In genomic region chr17:76054112-76054476, GRCh38 we compare ENCODE assay signal across 14 cellular contexts. TPM values are rescaled to one million over a fixed set of nuclear protein-coding genes. Genes with fewer than 3 reads are reported as not detected.
DNase-seq lines count a peak whose midpoint lies in the region; ATAC-seq, FAIRE-seq and TF ChIP-seq lines count a peak whose summit lies in the region.
"Had no signal": no experiment of that assay in that cellular context is flagged by ENCODE, and none has a peak within 500 bp of the region (broad histone marks: within the 10 kb centered on the region; RNA-seq: fewer than 3 reads in every experiment).

No MANE protein-coding gene starts in this region.

- in situ Hi-C loops in brain microvascular endothelial cell (cut with HindIII; ENCODE audit: low pct_ligation_motif_present, low sequenced_read_pairs) = no loop called here

- no peak overlapping the region for H3K4me3 Mint-ChIP-seq in activated CD4-positive, alpha-beta memory T cell treated with anti-CD3 and anti-CD28 coated beads for 36 hours

- H3K27me3 Mint-ChIP-seq in activated CD4-positive, alpha-beta memory T cell treated with anti-CD3 and anti-CD28 coated beads for 36 hours = no peaks in the 10 kb centered on the region

- H3K27ac Mint-ChIP-seq in activated CD4-positive, alpha-beta memory T cell treated with anti-CD3 and anti-CD28 coated beads for 36 hours = no peak overlapping the region

- TF ChIP-seq CTCF in cardiac muscle cell (IDR thresholded peaks at IDR 0.05; ENCODE audit: low read depth, low read length) = no peak
- TF ChIP-seq CTCF in left ventricle myocardium inferior (IDR thresholded peaks at IDR 0.05; ENCODE audit: borderline replicate concordance) = no peak
- TF ChIP-seq CTCF in brain microvascular endothelial cell (IDR thresholded peaks at IDR 0.05; ENCODE audit: low read depth, low read length, missing control alignments) = no peak

- intact Hi-C loops in left ventricle myocardium inferior (cut with micrococcal nuclease) (no loop called here), left colon (cut with DNase I, micrococcal nuclease) (no loop called here)
- intact Hi-C loops in activated CD4-positive, alpha-beta memory T cell treated with anti-CD3 and anti-CD28 coated beads for 36 hours (cut with micrococcal nuclease) = no loop called here

- no peaks in the 10 kb centered on the region for H3K9me3 ChIP-seq in cardiac muscle cell (ENCODE audit: low read depth)
- no peaks in the 10 kb centered on the region for H3K9me3 ChIP-seq in left ventricle myocardium inferior (replicated peaks)
- H3K9me3 ChIP-seq: right atrium auricular region, SJSA1 had no signal

- POLR2A ChIA-PET in activated CD4-positive, alpha-beta memory T cell treated with anti-CD3 and anti-CD28 coated beads for 36 hours (lab: Charles Lee) = interaction anchor here (1.0 to 2.0 kb wide), 3 partner anchors 9 to 26 kb away, joined by 3 to 6 read pairs (median 3); no protein-coding TSS in a partner anchor

- H3K36me3 Mint-ChIP-seq in activated CD4-positive, alpha-beta memory T cell treated with anti-CD3 and anti-CD28 coated beads for 36 hours = peaks cover 45% of the 10 kb centered on the region

- ATAC-seq in left colon (peak; percentile 32), HG03196 (IDR thresholded peaks at IDR 0.05; ENCODE audit: unreplicated experiment) (no peak)

- H3K27ac ChIP-seq in cardiac muscle cell (peak overlapping the region; percentile 87), left ventricle myocardium inferior (replicated peaks) (no peak overlapping the region), brain microvascular endothelial cell (peak overlapping the region; percentile 74)
- H3K27ac ChIP-seq: right atrium auricular region, SJSA1 had no signal

- FAIRE-seq in urothelium cell line (lab: Jason Lieb, UNC) = no peak

- H3K27me3 ChIP-seq in cardiac muscle cell (no peaks in the 10 kb centered on the region), left ventricle myocardium inferior (ENCODE audit: low read depth) (no peaks in the 10 kb centered on the region), brain microvascular endothelial cell (replicated peaks) (no peaks in the 10 kb centered on the region)
- H3K27me3 ChIP-seq: right atrium auricular region, SJSA1 had no signal

- H3K4me1 ChIP-seq in cardiac muscle cell (ENCODE audit: low read depth) = peaks cover 12% of the 10 kb centered on the region
- peaks cover 7% of the 10 kb centered on the region for H3K4me1 ChIP-seq in left ventricle myocardium inferior

- no peaks in the 10 kb centered on the region for H3K9me3 Mint-ChIP-seq in activated CD4-positive, alpha-beta memory T cell treated with anti-CD3 and anti-CD28 coated beads for 36 hours

- CTCF ChIA-PET in activated CD4-positive, alpha-beta memory T cell treated with anti-CD3 and anti-CD28 coated beads for 36 hours (lab: Charles Lee) = interaction anchor here (0.6 to 0.9 kb wide), 4 partner anchors 40 to 355 kb away, joined by 3 to 4 read pairs (median 4); no protein-coding TSS in a partner anchor

- H3K36me3 ChIP-seq in cardiac muscle cell (peaks cover 61% of the 10 kb centered on the region), left ventricle myocardium inferior (peaks cover 98% of the 10 kb centered on the region), brain microvascular endothelial cell (replicated peaks) (peaks cover 64% of the 10 kb centered on the region)

- no peak for DNase-seq in cardiac muscle cell (ENCODE audit: low read depth in 1 of 2, low spot score in 1 of 2)
- DNase-seq in left ventricle myocardium inferior = no peak
- peak; percentile 39 for DNase-seq in brain microvascular endothelial cell
- no peak for DNase-seq in left colon
- DNase-seq in urothelium cell line (ENCODE audit: low spot score) = peak; percentile 53
- no peak for DNase-seq in activated CD4-positive, alpha-beta memory T cell treated with anti-CD3 and anti-CD28 coated beads for 36 hours
- no peak for DNase-seq in NCI-H510A (lab: John Stamatoyannopoulos, UW)
- DNase-seq: anterior cingulate cortex, GOT3 had no signal

- peaks cover 32% of the 10 kb centered on the region for H3K4me1 Mint-ChIP-seq in activated CD4-positive, alpha-beta memory T cell treated with anti-CD3 and anti-CD28 coated beads for 36 hours (ENCODE audit: low read depth)

- H3K4me3 ChIP-seq in cardiac muscle cell (no peak overlapping the region), left ventricle myocardium inferior (no peak overlapping the region), brain microvascular endothelial cell (ENCODE audit: low read depth, low read length) (no peak overlapping the region)
- H3K4me3 ChIP-seq: right atrium auricular region, SJSA1 had no signal

RNA-seq across cellular contexts. Expression of gene SRP68, which starts 18.2 kb away (rescaled TPM):
- total RNA-seq in cardiac muscle cell = 33.4 and 55.4 TPM in 2 replicates
- 103 and 123 TPM in 2 replicates for polyA plus RNA-seq in cardiac muscle cell
- total RNA-seq in left ventricle myocardium inferior = 57.4 TPM
- 10 to 100 TPM; 49.9 to 56.5 TPM for total RNA-seq in left colon
- 100 to 1,000 TPM; 142 to 148 TPM for total RNA-seq in activated CD4-positive, alpha-beta memory T cell treated with anti-CD3 and anti-CD28 coated beads for 36 hours

RNA-seq across cellular contexts. Expression of gene GALR2, which starts 20.5 kb away (rescaled TPM):
- total RNA-seq in cardiac muscle cell (0.32 TPM in 1 of 2 replicates, not detected in the other), left ventricle myocardium inferior (not detected), left colon (not detected)
- polyA plus RNA-seq in cardiac muscle cell = 0.55 TPM in 1 of 2 replicates, not detected in the other
- 1 to 10 TPM; 3.5 to 4.8 TPM for total RNA-seq in activated CD4-positive, alpha-beta memory T cell treated with anti-CD3 and anti-CD28 coated beads for 36 hours
- total RNA-seq: NCI-H460, right atrium auricular region had no signal

RNA-seq across cellular contexts. Expression of gene ZACN, which starts 24.9 kb away (rescaled TPM):
- total RNA-seq in cardiac muscle cell (not detected in 2 replicates), left ventricle myocardium inferior (not detected), left colon (under 1 TPM in 1 of 2 donors, not detected in 1; 0.22 TPM)
- polyA plus RNA-seq in cardiac muscle cell = 5.8 and 33.8 TPM in 2 replicates
- 1 to 10 TPM; 4.9 to 5.1 TPM for total RNA-seq in activated CD4-positive, alpha-beta memory T cell treated with anti-CD3 and anti-CD28 coated beads for 36 hours
- total RNA-seq: lung microvascular endothelial cell, right atrium auricular region, SJSA1 had no signal

RNA-seq across cellular contexts. Expression of gene EVPL, which starts 27.0 kb away (rescaled TPM):
- total RNA-seq in cardiac muscle cell (0.09 TPM in 1 of 2 replicates, not detected in the other), left ventricle myocardium inferior (not detected), left colon (10 to 100 TPM; 18.9 to 28.5 TPM)
- polyA plus RNA-seq in cardiac muscle cell = 1.0 TPM in 1 of 2 replicates, not detected in the other
- under 1 TPM in 1 of 2 experiments, not detected in 1; 0.02 TPM for total RNA-seq in activated CD4-positive, alpha-beta memory T cell treated with anti-CD3 and anti-CD28 coated beads for 36 hours
- total RNA-seq: lung microvascular endothelial cell, SJSA1 had no signal

RNA-seq across cellular contexts. Expression of gene EXOC7, which starts 49.5 kb away (rescaled TPM):
- total RNA-seq in cardiac muscle cell (121 and 166 TPM in 2 replicates), left ventricle myocardium inferior (81.1 TPM), left colon (100 to 1,000 TPM; 100 to 102 TPM)
- 134 and 167 TPM in 2 replicates for polyA plus RNA-seq in cardiac muscle cell
- total RNA-seq in activated CD4-positive, alpha-beta memory T cell treated with anti-CD3 and anti-CD28 coated beads for 36 hours = 10 to 100 TPM; 63.3 to 66.0 TPM

Comparison
In these comparisons a context has a peak if more than half of its experiments do, and no peak if none do; other contexts are left out.
1. DNase-seq: peak in brain microvascular endothelial cell (single experiment) and urothelium cell line (single experiment); none in cardiac muscle cell (0 of 2), left ventricle myocardium inferior (single experiment), left colon (0 of 2), activated CD4-positive, alpha-beta memory T cell treated with anti-CD3 and anti-CD28 coated beads for 36 hours (single experiment) and NCI-H510A (single experiment).